ENCODE assay signal across 1 cellular context in the genomic region with DNA sequence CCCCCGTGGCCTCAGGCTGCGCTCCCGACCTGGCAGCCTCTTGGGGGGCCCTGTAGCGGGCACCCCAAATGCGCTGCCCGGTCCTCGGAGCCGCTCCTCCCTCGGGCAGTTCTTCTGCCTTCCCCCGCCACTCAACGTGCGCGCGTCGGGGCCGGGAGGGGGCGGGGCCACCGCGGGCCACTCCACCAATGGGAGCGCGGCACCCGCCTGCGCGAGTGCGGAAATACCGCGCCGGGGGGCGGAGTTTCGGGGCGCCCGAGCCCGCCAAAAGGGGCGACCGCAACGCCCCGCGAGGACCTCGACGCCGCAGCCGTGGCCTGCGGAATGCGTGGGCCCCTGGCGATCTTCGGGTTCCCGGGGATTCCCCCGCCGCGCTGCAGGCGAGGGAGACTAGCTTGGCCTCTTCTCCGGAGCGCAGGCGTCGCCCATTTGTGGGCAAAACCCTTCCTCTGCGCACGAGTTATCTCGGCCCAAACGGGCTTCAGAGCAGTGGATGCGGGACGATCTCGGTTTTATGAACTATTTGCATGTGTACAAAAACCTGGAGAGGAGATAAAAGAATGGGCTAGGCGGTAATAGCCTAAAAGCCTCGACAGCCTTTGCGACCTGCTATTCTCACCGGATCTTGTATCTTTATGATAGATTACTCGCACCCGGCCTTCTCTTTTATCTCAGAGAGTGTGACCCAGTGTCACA.
TF ChIP-seq lines count a peak whose summit lies in the region.

A gene with protein sequence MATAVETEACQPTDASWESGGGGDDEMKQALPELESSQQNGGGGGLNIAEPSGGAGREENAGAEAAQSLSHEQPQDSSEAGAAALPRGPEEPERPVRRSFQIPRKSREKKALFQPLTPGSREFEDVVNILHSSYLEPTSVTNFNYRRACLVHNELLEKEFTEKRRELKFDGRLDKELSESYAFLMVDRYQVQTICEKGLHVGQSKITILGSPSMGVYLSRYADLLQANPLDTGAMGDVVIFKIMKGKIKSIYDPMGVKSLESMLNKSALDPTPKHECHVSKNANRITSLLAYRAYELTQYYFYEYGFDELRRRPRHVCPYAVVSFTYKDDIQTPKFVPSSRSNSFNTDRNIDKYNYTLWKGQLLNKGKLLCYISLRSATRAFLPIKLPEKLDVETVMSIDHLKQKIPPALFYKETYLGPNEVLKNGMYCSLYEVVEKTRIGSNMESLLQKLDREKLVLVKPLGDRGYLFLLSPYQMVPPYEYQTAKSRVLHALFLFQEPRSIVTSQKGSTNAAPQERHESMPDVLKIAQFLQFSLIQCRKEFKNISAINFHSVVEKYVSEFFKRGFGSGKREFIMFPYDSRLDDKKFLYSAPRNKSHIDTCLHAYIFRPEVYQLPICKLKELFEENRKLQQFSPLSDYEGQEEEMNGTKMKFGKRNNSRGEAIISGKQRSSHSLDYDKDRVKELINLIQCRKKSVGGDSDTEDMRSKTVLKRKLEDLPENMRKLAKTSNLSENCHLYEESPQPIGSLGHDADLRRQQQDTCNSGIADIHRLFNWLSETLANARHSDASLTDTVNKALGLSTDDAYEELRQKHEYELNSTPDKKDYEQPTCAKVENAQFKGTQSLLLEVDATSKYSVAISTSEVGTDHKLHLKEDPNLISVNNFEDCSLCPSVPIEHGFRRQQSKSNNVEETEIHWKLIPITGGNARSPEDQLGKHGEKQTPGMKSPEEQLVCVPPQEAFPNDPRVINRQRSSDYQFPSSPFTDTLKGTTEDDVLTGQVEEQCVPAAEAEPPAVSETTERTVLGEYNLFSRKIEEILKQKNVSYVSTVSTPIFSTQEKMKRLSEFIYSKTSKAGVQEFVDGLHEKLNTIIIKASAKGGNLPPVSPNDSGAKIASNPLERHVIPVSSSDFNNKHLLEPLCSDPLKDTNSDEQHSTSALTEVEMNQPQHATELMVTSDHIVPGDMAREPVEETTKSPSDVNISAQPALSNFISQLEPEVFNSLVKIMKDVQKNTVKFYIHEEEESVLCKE (N-terminal part only) (minus strand): TSS at position 144 of the 696 bp plus-strand sequence. CDS start 259 bp downstream, outside the sequence.

TF ChIP-seq in K562, 482 proteins besides CTCF, POLR2A, EP300 and RAD21 (continued from another document and continues in another):
- TF ChIP-seq GABPB1 (CRISPR knock-in tag; IDR thresholded peaks at IDR 0.05) = peak; percentile 79
- no peak for TF ChIP-seq DNMT1 (IDR thresholded peaks at IDR 0.05)
- TF ChIP-seq HDGF (IDR thresholded peaks at IDR 0.05) = no peak
- TF ChIP-seq, protein P1, sequence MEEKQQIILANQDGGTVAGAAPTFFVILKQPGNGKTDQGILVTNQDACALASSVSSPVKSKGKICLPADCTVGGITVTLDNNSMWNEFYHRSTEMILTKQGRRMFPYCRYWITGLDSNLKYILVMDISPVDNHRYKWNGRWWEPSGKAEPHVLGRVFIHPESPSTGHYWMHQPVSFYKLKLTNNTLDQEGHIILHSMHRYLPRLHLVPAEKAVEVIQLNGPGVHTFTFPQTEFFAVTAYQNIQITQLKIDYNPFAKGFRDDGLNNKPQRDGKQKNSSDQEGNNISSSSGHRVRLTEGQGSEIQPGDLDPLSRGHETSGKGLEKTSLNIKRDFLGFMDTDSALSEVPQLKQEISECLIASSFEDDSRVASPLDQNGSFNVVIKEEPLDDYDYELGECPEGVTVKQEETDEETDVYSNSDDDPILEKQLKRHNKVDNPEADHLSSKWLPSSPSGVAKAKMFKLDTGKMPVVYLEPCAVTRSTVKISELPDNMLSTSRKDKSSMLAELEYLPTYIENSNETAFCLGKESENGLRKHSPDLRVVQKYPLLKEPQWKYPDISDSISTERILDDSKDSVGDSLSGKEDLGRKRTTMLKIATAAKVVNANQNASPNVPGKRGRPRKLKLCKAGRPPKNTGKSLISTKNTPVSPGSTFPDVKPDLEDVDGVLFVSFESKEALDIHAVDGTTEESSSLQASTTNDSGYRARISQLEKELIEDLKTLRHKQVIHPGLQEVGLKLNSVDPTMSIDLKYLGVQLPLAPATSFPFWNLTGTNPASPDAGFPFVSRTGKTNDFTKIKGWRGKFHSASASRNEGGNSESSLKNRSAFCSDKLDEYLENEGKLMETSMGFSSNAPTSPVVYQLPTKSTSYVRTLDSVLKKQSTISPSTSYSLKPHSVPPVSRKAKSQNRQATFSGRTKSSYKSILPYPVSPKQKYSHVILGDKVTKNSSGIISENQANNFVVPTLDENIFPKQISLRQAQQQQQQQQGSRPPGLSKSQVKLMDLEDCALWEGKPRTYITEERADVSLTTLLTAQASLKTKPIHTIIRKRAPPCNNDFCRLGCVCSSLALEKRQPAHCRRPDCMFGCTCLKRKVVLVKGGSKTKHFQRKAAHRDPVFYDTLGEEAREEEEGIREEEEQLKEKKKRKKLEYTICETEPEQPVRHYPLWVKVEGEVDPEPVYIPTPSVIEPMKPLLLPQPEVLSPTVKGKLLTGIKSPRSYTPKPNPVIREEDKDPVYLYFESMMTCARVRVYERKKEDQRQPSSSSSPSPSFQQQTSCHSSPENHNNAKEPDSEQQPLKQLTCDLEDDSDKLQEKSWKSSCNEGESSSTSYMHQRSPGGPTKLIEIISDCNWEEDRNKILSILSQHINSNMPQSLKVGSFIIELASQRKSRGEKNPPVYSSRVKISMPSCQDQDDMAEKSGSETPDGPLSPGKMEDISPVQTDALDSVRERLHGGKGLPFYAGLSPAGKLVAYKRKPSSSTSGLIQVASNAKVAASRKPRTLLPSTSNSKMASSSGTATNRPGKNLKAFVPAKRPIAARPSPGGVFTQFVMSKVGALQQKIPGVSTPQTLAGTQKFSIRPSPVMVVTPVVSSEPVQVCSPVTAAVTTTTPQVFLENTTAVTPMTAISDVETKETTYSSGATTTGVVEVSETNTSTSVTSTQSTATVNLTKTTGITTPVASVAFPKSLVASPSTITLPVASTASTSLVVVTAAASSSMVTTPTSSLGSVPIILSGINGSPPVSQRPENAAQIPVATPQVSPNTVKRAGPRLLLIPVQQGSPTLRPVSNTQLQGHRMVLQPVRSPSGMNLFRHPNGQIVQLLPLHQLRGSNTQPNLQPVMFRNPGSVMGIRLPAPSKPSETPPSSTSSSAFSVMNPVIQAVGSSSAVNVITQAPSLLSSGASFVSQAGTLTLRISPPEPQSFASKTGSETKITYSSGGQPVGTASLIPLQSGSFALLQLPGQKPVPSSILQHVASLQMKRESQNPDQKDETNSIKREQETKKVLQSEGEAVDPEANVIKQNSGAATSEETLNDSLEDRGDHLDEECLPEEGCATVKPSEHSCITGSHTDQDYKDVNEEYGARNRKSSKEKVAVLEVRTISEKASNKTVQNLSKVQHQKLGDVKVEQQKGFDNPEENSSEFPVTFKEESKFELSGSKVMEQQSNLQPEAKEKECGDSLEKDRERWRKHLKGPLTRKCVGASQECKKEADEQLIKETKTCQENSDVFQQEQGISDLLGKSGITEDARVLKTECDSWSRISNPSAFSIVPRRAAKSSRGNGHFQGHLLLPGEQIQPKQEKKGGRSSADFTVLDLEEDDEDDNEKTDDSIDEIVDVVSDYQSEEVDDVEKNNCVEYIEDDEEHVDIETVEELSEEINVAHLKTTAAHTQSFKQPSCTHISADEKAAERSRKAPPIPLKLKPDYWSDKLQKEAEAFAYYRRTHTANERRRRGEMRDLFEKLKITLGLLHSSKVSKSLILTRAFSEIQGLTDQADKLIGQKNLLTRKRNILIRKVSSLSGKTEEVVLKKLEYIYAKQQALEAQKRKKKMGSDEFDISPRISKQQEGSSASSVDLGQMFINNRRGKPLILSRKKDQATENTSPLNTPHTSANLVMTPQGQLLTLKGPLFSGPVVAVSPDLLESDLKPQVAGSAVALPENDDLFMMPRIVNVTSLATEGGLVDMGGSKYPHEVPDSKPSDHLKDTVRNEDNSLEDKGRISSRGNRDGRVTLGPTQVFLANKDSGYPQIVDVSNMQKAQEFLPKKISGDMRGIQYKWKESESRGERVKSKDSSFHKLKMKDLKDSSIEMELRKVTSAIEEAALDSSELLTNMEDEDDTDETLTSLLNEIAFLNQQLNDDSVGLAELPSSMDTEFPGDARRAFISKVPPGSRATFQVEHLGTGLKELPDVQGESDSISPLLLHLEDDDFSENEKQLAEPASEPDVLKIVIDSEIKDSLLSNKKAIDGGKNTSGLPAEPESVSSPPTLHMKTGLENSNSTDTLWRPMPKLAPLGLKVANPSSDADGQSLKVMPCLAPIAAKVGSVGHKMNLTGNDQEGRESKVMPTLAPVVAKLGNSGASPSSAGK (IDR thresholded peaks at IDR 0.05) = peak; percentile 100
- TF ChIP-seq, protein P2, sequence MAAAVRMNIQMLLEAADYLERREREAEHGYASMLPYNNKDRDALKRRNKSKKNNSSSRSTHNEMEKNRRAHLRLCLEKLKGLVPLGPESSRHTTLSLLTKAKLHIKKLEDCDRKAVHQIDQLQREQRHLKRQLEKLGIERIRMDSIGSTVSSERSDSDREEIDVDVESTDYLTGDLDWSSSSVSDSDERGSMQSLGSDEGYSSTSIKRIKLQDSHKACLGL (CRISPR knock-in tag; IDR thresholded peaks at IDR 0.05; ENCODE audit: borderline replicate concordance, poor library complexity, severe bottlenecking) = no peak
- no peak for TF ChIP-seq SRSF9 (IDR thresholded peaks at IDR 0.05; ENCODE audit: borderline replicate concordance, low read depth, low read length)
- no peak for TF ChIP-seq ZNF253 (CRISPR knock-in tag; conservative IDR thresholded peaks at IDR 0.05)
- TF ChIP-seq POLR2AphosphoS5 (IDR thresholded peaks at IDR 0.05; ENCODE audit: control insufficient read depth, insufficient read depth, low read depth, low read length) = peak; percentile 73
- TF ChIP-seq, protein P3, sequence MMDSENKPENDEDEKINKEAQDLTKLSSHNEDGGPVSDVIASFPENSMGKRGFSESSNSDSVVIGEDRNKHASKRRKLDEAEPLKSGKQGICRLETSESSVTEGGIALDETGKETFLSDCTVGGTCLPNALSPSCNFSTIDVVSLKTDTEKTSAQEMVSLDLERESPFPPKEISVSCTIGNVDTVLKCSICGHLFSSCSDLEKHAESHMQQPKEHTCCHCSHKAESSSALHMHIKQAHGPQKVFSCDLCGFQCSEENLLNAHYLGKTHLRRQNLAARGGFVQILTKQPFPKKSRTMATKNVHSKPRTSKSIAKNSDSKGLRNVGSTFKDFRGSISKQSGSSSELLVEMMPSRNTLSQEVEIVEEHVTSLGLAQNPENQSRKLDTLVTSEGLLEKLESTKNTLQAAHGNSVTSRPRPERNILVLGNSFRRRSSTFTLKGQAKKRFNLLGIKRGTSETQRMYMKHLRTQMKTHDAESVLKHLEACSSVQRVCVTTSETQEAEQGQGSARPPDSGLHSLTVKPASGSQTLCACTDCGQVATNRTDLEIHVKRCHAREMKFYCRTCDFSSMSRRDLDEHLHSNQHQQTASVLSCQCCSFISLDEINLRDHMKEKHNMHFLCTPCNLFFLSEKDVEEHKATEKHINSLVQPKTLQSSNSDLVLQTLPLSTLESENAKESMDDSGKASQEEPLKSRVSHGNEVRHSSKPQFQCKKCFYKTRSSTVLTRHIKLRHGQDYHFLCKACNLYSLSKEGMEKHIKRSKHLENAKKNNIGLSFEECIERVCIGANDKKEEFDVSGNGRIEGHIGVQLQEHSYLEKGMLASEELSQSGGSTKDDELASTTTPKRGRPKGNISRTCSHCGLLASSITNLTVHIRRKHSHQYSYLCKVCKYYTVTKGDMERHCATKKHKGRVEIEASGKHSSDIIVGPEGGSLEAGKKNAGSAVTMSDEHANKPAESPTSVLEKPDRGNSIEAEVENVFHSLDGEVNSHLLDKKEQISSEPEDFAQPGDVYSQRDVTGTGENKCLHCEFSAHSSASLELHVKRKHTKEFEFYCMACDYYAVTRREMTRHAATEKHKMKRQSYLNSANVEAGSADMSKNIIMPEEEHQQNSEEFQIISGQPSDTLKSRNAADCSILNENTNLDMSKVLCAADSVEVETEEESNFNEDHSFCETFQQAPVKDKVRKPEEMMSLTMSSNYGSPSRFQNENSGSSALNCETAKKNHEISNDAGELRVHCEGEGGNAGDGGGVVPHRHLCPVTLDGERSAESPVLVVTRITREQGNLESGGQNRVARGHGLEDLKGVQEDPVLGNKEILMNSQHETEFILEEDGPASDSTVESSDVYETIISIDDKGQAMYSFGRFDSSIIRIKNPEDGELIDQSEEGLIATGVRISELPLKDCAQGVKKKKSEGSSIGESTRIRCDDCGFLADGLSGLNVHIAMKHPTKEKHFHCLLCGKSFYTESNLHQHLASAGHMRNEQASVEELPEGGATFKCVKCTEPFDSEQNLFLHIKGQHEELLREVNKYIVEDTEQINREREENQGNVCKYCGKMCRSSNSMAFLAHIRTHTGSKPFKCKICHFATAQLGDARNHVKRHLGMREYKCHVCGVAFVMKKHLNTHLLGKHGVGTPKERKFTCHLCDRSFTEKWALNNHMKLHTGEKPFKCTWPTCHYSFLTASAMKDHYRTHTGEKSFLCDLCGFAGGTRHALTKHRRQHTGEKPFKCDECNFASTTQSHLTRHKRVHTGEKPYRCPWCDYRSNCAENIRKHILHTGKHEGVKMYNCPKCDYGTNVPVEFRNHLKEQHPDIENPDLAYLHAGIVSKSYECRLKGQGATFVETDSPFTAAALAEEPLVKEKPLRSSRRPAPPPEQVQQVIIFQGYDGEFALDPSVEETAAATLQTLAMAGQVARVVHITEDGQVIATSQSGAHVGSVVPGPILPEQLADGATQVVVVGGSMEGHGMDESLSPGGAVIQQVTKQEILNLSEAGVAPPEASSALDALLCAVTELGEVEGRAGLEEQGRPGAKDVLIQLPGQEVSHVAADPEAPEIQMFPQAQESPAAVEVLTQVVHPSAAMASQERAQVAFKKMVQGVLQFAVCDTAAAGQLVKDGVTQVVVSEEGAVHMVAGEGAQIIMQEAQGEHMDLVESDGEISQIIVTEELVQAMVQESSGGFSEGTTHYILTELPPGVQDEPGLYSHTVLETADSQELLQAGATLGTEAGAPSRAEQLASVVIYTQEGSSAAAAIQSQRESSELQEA (IDR thresholded peaks at IDR 0.05; ENCODE audit: low read depth) = no peak
- peak; percentile 65; the same call in 1 of the 2 replicates for TF ChIP-seq ZBTB17 (CRISPR knock-in tag; IDR thresholded peaks at IDR 0.05)
- TF ChIP-seq NR3C1 (CRISPR knock-in tag; IDR thresholded peaks at IDR 0.05) = peak; percentile 80
- TF ChIP-seq, protein P4, sequence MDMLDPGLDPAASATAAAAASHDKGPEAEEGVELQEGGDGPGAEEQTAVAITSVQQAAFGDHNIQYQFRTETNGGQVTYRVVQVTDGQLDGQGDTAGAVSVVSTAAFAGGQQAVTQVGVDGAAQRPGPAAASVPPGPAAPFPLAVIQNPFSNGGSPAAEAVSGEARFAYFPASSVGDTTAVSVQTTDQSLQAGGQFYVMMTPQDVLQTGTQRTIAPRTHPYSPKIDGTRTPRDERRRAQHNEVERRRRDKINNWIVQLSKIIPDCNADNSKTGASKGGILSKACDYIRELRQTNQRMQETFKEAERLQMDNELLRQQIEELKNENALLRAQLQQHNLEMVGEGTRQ (CRISPR knock-in tag; IDR thresholded peaks at IDR 0.05) = no peak
- TF ChIP-seq PHB2 (IDR thresholded peaks at IDR 0.05; ENCODE audit: low read depth) = no peak
- TF ChIP-seq MEF2D (tag; conservative IDR thresholded peaks at IDR 0.05; ENCODE audit: low read depth) = no peak
- peak; percentile 42 for TF ChIP-seq POLR2B (IDR thresholded peaks at IDR 0.05; ENCODE audit: low read depth, partially characterized antibody)
- no peak for TF ChIP-seq ZNF707 (CRISPR knock-in tag; conservative IDR thresholded peaks at IDR 0.05)
- no peak for TF ChIP-seq ZNF146 (CRISPR knock-in tag; IDR thresholded peaks at IDR 0.05; ENCODE audit: unreplicated experiment)
